1 cellular context compared by ENCODE assay signal in genomic region chr6:154995241-154996162, GRCh38.
A peak's percentile ranks its signal among the peaks of the same experiment; 100 is the strongest.
TF ChIP-seq lines count a peak whose summit lies in the region.

TIAM2 (plus strand) TSS chr6:154995315; CDS start chr6:155129224, 133,909 bp downstream.

TF ChIP-seq in HCT116, 20 proteins besides CTCF, POLR2A, EP300 and RAD21 (continued from another document):
- TF ChIP-seq MAX (IDR thresholded peaks at IDR 0.05) (peak; percentile 24; the same call in 1 of the 2 replicates), CBX3 (IDR thresholded peaks at IDR 0.05; ENCODE audit: low read depth) (no peak), SIN3A (IDR thresholded peaks at IDR 0.05; ENCODE audit: low read depth) (no peak), ZNF274 (IDR thresholded peaks at IDR 0.05; ENCODE audit: low read depth, low read length) (no peak), EZH2 (IDR thresholded peaks at IDR 0.05) (no peak), EGR1 (IDR thresholded peaks at IDR 0.05; ENCODE audit: low read depth) (0 out of 2 replicates have a peak, but pooled peaks have one; percentile 47), CEBPB (IDR thresholded peaks at IDR 0.05; ENCODE audit: low read depth) (no peak), ELF1 (IDR thresholded peaks at IDR 0.05; ENCODE audit: borderline replicate concordance, low read depth) (no peak), EZH2phosphoT487 (IDR thresholded peaks at IDR 0.05; ENCODE audit: borderline replicate concordance) (no peak), JUND (IDR thresholded peaks at IDR 0.05) (no peak)
